8 cellular contexts compared by ENCODE assay signal in the genomic region with DNA sequence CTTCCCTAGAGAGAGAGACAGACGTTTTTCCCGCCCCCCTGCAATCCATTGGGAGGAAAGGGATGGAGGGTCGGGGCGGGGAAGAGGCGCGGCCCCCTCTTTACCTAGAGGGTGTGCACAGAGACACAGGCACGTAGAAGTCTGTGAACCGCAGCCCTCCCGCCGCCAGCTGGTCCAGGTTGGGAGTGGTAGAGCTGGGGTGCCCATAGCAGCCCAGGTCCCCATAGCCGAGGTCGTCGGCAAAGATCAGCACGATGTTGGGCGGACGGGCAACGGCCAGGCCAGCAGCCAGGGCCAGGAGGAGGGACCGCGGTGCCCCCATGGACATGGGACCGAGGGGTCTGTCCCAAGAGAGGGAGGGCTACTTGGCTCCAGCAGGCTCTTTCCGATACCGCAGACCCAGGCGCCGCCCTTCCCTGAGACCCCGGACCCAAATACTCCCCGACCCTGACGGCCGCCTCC. TPM values are rescaled to one million over a fixed set of nuclear protein-coding genes. Genes with fewer than 3 reads are reported as not detected.
DNase-seq lines count a peak whose midpoint lies in the region; ATAC-seq and TF ChIP-seq lines count a peak whose summit lies in the region.

No MANE protein-coding gene starts in this region.

- H4K20me1 ChIP-seq in mammary epithelial cell (ENCODE audit: insufficient read depth, low read length) = no peaks in the 10 kb centered on the region

- H2AFZ ChIP-seq in mammary epithelial cell (ENCODE audit: low read depth, low read length) = peak overlapping the region; percentile 95

- H3K36me3 ChIP-seq in MG63 = no peaks in the 10 kb centered on the region
- H3K36me3 ChIP-seq in mammary epithelial cell (ENCODE audit: insufficient read depth, low read length) = no peaks in the 10 kb centered on the region
- no peaks in the 10 kb centered on the region for H3K36me3 ChIP-seq in right lobe of liver
- H3K36me3 ChIP-seq in thyroid gland = no peaks in the 10 kb centered on the region

- H3K79me2 ChIP-seq in mammary epithelial cell (ENCODE audit: insufficient read depth, low read length) = peaks cover 18% of the 10 kb centered on the region

- CTCF ChIA-PET in mammary epithelial cell (lab: Charles Lee; ENCODE audit: low non-redundant PET) = no interaction called here

- no peak for TF ChIP-seq POLR2A in right lobe of liver (IDR thresholded peaks at IDR 0.05)
- no peak for TF ChIP-seq POLR2A in thyroid gland (IDR thresholded peaks at IDR 0.05)

- H3K27ac ChIP-seq in mammary epithelial cell (ENCODE audit: insufficient read depth, low read depth, low read length) (peak overlapping the region; percentile 14), right lobe of liver (peak overlapping the region; percentile 40 to 67 (median 64)), thyroid gland (peak overlapping the region; percentile 33 to 72 (median 40))

- TF ChIP-seq CTCF in mammary epithelial cell (conservative IDR thresholded peaks at IDR 0.05 in 1 of 2, IDR thresholded peaks at IDR 0.05 in 1 of 2; ENCODE audit: extremely low read depth in 1 of 2, insufficient read depth in 1 of 2, low read depth in 1 of 2, low read length in 2 of 2) (no peak), right lobe of liver (IDR thresholded peaks at IDR 0.05) (no peak), thyroid gland (IDR thresholded peaks at IDR 0.05) (no peak)

- intact Hi-C loops in mammary epithelial cell (cut with micrococcal nuclease) (no loop called here), right lobe of liver (cut with DNase I) (loop anchor here in 1 of 2 donors (5.0 kb wide), 1 partner anchor 70 kb away; no protein-coding TSS in a partner anchor), thyroid gland (cut with DNase I) (loop anchor here (5.0 kb wide), 1 partner anchor 50 kb away; no protein-coding TSS in a partner anchor)

- in situ Hi-C loops in mammary epithelial cell (cut with MboI; ENCODE audit: low sequenced_read_pairs in 2 of 2) = no loop called here

- peak; percentile 1 to 11 (median 5) for ATAC-seq in right lobe of liver

- peaks cover 27% of the 10 kb centered on the region for H3K4me1 ChIP-seq in mammary epithelial cell (ENCODE audit: insufficient read depth, low read length)
- H3K4me1 ChIP-seq in right lobe of liver = peaks cover 0 to 8% (median 0%) of the 10 kb centered on the region in 4 donors
- peaks cover 7 to 19% of the 10 kb centered on the region in 2 donors for H3K4me1 ChIP-seq in thyroid gland

- dilution Hi-C loops in mammary epithelial cell (cut with HindIII; ENCODE audit: low sequenced_read_pairs) = loop anchor here (5.0 kb wide), 2 partner anchors 50 to 70 kb away; a partner anchor contains a TSS

- no peaks in the 10 kb centered on the region for H3K9me3 ChIP-seq in MG63
- no peaks in the 10 kb centered on the region for H3K9me3 ChIP-seq in mammary epithelial cell (replicated peaks; ENCODE audit: insufficient read depth, low read length)
- no peaks in the 10 kb centered on the region for H3K9me3 ChIP-seq in right lobe of liver
- H3K9me3 ChIP-seq in thyroid gland = no peaks in the 10 kb centered on the region

- H3K9ac ChIP-seq in mammary epithelial cell (ENCODE audit: insufficient read depth, low read length) = peak overlapping the region; percentile 50

- 10% methylated on average over 4 of the region's 28 CpGs for WGBS in mammary epithelial cell (ENCODE audit: low coverage, missing lambda C conversion rate)
- WGBS in right lobe of liver (ENCODE audit: insufficient coverage, low coverage, low lambda C conversion rate, missing lambda C conversion rate) = 20% methylated on average over 2 of the region's 28 CpGs
- 13 to 44% methylated on average over 5 to 21 of the region's 28 CpGs for WGBS in thyroid gland, 2 donors

- H3K4me3 ChIP-seq in MG63 = peak overlapping the region; percentile 76
- H3K4me3 ChIP-seq in mammary epithelial cell (replicated peaks in 1 of 3; ENCODE audit: insufficient read depth in 1 of 3, low read depth in 2 of 3, low read length in 3 of 3) = peak overlapping the region; percentile 88 to 98 (median 91)
- H3K4me3 ChIP-seq in right lobe of liver = peak overlapping the region; percentile 85 to 89 (median 87)
- H3K4me3 ChIP-seq in thyroid gland (replicated peaks in 1 of 3) = peak overlapping the region in 2 of 3 donors; percentile 25 to 75

- peak overlapping the region; percentile 91 for H3K4me2 ChIP-seq in mammary epithelial cell (ENCODE audit: insufficient read depth, low read depth, low read length)

- H3K27me3 ChIP-seq in MG63 = no peaks in the 10 kb centered on the region
- H3K27me3 ChIP-seq in mammary epithelial cell (ENCODE audit: insufficient read depth, low read length) = no peaks in the 10 kb centered on the region
- no peaks in the 10 kb centered on the region for H3K27me3 ChIP-seq in right lobe of liver
- no peaks in the 10 kb centered on the region for H3K27me3 ChIP-seq in thyroid gland

- peak; percentile 34 for DNase-seq in stimulated activated CD4-positive, alpha-beta T cell treated with anti-CD3 and anti-CD28 coated beads, Interleukin-15, amount 100 ng/mL, for 24 hours
- DNase-seq in stimulated activated CD4-positive, alpha-beta T cell treated with anti-CD3 and anti-CD28 coated beads, Interleukin-12 subunit alpha, Interleukin-12 subunit beta, amount 100 ng/mL, for 4 hours = no peak
- no peak for DNase-seq in MG63
- peak; percentile 16 for DNase-seq in mammary epithelial cell
- peak in 2 of 3 donors; percentile 51 to 59 for DNase-seq in right lobe of liver
- DNase-seq in thyroid gland = peak in 1 of 2 donors; percentile 29
- no peak for DNase-seq in NCI-H1105 treated with DMSO at 0.1 percent for 48 hours (lab: John Stamatoyannopoulos, UW)
- DNase-seq in iPS-NIHi11 (ENCODE audit: low spot score) = no peak

- TSS peak; percentile 32 for BruUV-seq in mammary epithelial cell (replicated peaks; lab: Mats Ljungman, UMichigan)

RNA-seq across cellular contexts. Expression of a gene that starts 0.5 kb away (rescaled TPM):
- 9.8 and 16.0 TPM in 2 replicates for total RNA-seq in MG63 (2014; rRNA removed; shearing (Covaris generic); ENCODE audit: low replicate concordance)
- total RNA-seq in mammary epithelial cell = 10 to 100 TPM; 32.7 to 50.4 TPM
- polyA plus RNA-seq in mammary epithelial cell = 21.6 TPM
- 18.9 TPM for polyA minus RNA-seq in mammary epithelial cell
- total RNA-seq in right lobe of liver = 10 to 100 TPM; 20.8 to 47.3 (median 38.6) TPM
- total RNA-seq in thyroid gland = 10 to 100 TPM; 30.9 to 73.5 (median 61.2) TPM

RNA-seq across cellular contexts. Expression of a gene that starts 26.9 kb away (rescaled TPM):
- total RNA-seq in MG63 (2014; rRNA removed; shearing (Covaris generic); ENCODE audit: low replicate concordance) = 2.2 TPM in 1 of 2 replicates, not detected in the other
- total RNA-seq in mammary epithelial cell (1 to 10 TPM; 2.1 to 2.5 TPM), right lobe of liver (1 to 10 TPM in 1 of 6 experiments, under 1 TPM in 5; 0.15 to 1.7 (median 0.45) TPM), thyroid gland (1 to 10 TPM in 3 of 4 donors, under 1 TPM in 1; 0.94 to 3.3 (median 1.5) TPM)
- polyA plus RNA-seq in mammary epithelial cell = 0.41 TPM
- 0.47 TPM for polyA minus RNA-seq in mammary epithelial cell

RNA-seq across cellular contexts. Expression of a gene that starts 44.8 kb away (rescaled TPM):
- 1.3 and 5.5 TPM in 2 replicates for total RNA-seq in MG63 (2014; rRNA removed; shearing (Covaris generic); ENCODE audit: low replicate concordance)
- total RNA-seq in mammary epithelial cell (10 to 100 TPM; 23.7 to 54.4 TPM), right lobe of liver (10 to 100 TPM; 10.9 to 43.4 (median 26.7) TPM), thyroid gland (10 to 100 TPM; 49.1 to 96.9 (median 67.8) TPM)
- 28.0 TPM for polyA plus RNA-seq in mammary epithelial cell
- polyA minus RNA-seq in mammary epithelial cell = 3.9 TPM

RNA-seq across cellular contexts. Expression of a gene that starts 45.1 kb away (rescaled TPM):
- total RNA-seq in MG63 (2014; rRNA removed; shearing (Covaris generic); ENCODE audit: low replicate concordance) = 1.3 and 2.6 TPM in 2 replicates
- total RNA-seq in mammary epithelial cell (10 to 100 TPM in 1 of 2 donors, 1 to 10 TPM in 1; 3.5 to 12.9 TPM), right lobe of liver (10 to 100 TPM in 5 of 6 experiments, 1 to 10 TPM in 1; 9.7 to 16.0 (median 14.8) TPM), thyroid gland (10 to 100 TPM; 11.5 to 23.0 (median 17.7) TPM)
- 3.3 TPM for polyA plus RNA-seq in mammary epithelial cell
- 2.9 TPM for polyA minus RNA-seq in mammary epithelial cell

RNA-seq across cellular contexts. Expression of a gene that starts 49.3 kb away (rescaled TPM):
- 4.4 and 9.9 TPM in 2 replicates for total RNA-seq in MG63 (2014; rRNA removed; shearing (Covaris generic); ENCODE audit: low replicate concordance)
- 10 to 100 TPM in 1 of 2 donors, 1 to 10 TPM in 1; 5.5 to 20.5 TPM for total RNA-seq in mammary epithelial cell
- 3.7 TPM for polyA plus RNA-seq in mammary epithelial cell
- not detected for polyA minus RNA-seq in mammary epithelial cell
- total RNA-seq in right lobe of liver = 10 to 100 TPM in 5 of 6 experiments, 1 to 10 TPM in 1; 3.8 to 30.7 (median 13.0) TPM
- total RNA-seq in thyroid gland = 10 to 100 TPM in 3 of 4 donors, 1 to 10 TPM in 1; 9.7 to 38.7 (median 14.9) TPM

Comparison
In these comparisons a context has a peak if more than half of its experiments do, and no peak if none do; other contexts are left out.
1. DNase-seq: peak in stimulated activated CD4-positive, alpha-beta T cell treated with anti-CD3 and anti-CD28 coated beads, Interleukin-15, amount 100 ng/mL, for 24 hours (single experiment), mammary epithelial cell (single experiment) and right lobe of liver (2 of 3); none in stimulated activated CD4-positive, alpha-beta T cell treated with anti-CD3 and anti-CD28 coated beads, Interleukin-12 subunit alpha, Interleukin-12 subunit beta, amount 100 ng/mL, for 4 hours (single experiment), MG63 (single experiment), NCI-H1105 treated with DMSO at 0.1 percent for 48 hours (single experiment) and iPS-NIHi11 (single experiment).
2. H3K27ac ChIP-seq: peak in every context shown above with its lines; median percentile 64 in right lobe of liver; 40 in thyroid gland; 14 in mammary epithelial cell.
3. Peak in every context shown above with its lines, with median percentiles within 50 percentile points of each other: H3K4me3 ChIP-seq.